In the genomic region with DNA sequence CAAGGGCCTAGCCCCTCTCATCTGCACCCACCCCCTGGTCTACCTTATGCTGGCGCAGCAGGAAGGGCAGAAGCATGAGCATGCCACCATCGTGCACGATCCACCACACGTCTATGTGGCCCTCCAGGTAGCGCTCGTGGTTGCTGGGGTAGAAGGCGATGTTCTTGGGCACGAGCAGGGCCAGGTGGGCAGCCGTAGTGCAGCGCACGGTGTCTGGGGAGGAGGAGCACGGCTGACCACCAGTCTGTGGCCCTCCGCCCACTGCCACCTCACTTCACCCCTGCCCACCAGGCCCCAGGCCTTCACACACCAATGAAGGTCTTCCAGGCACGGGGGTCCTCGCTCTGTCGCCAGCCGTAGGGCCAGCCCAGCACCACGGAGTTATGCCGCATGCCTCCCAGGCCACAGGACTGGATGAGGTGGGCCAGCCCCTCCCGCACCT, we compare ENCODE assay signal across 18 cellular contexts. TPM values are rescaled to one million over a fixed set of nuclear protein-coding genes. Genes with fewer than 3 reads are reported as not detected.
DNase-seq lines count a peak whose midpoint lies in the region; ATAC-seq and TF ChIP-seq lines count a peak whose summit lies in the region.
"Had no signal": no experiment of that assay in that cellular context is flagged by ENCODE, and none has a peak within 500 bp of the region (broad histone marks: within the 10 kb centered on the region; RNA-seq: fewer than 3 reads in every experiment).

No MANE protein-coding gene starts in this region.

- peak overlapping the region; percentile 80 for H3K27ac ChIP-seq in left ventricle myocardium inferior (replicated peaks)
- peak overlapping the region in 3 of 4 donors; percentile 13 to 84 (median 81) for H3K27ac ChIP-seq in esophagus muscularis mucosa (replicated peaks in 1 of 4)
- H3K27ac ChIP-seq in substantia nigra (ENCODE audit: low read depth, low read length, poor library complexity, severe bottlenecking) = peak overlapping the region; percentile 11
- H3K27ac ChIP-seq: C4-2B, GM23248 had no signal

- H3K36me3 ChIP-seq in left ventricle myocardium inferior = peaks cover 94% of the 10 kb centered on the region
- H3K36me3 ChIP-seq in esophagus muscularis mucosa = peaks cover 78 to 100% (median 95%) of the 10 kb centered on the region in 4 donors

- H3K9me3 ChIP-seq in left ventricle myocardium inferior (replicated peaks) = no peaks in the 10 kb centered on the region
- H3K9me3 ChIP-seq in esophagus muscularis mucosa = no peaks in the 10 kb centered on the region

- H3K27me3 ChIP-seq in left ventricle myocardium inferior (ENCODE audit: low read depth) = no peaks in the 10 kb centered on the region
- H3K27me3 ChIP-seq in esophagus muscularis mucosa = no peaks in the 10 kb centered on the region

- no peak for ATAC-seq in left ventricle myocardium superior
- ATAC-seq: HCT116, PC-3 had no signal

- DNase-seq in left ventricle myocardium inferior (no peak), left ventricle myocardium superior (no peak), esophagus muscularis mucosa (ENCODE audit: extremely low spot score) (no peak), substantia nigra (lab: John Stamatoyannopoulos, UW) (no peak), NCI-H1417 treated with DMSO at 0.1 percent for 48 hours (lab: John Stamatoyannopoulos, UW) (no peak), GM19240 (ENCODE audit: insufficient read length, low spot score) (no peak)
- DNase-seq: DMS 273 treated with DMSO at 0.1 percent for 48 hours, GDM1, GM23248, KG1, NCI-H1436 treated with DMSO at 0.1 percent for 48 hours, NCI-H2081 treated with DMSO at 0.1 percent for 48 hours, NCI-H510A, NCI-H774, PC-3 had no signal

- no peak for TF ChIP-seq CTCF in left ventricle myocardium inferior (IDR thresholded peaks at IDR 0.05; ENCODE audit: borderline replicate concordance)
- no peak for TF ChIP-seq CTCF in esophagus muscularis mucosa (IDR thresholded peaks at IDR 0.05)

- intact Hi-C loops in left ventricle myocardium inferior (cut with micrococcal nuclease) = no loop called here
- intact Hi-C loops in left ventricle myocardium superior (cut with micrococcal nuclease) = no loop called here
- intact Hi-C loops in esophagus muscularis mucosa (cut with DNase I) = no loop called here

- no peak for TF ChIP-seq POLR2A in esophagus muscularis mucosa (IDR thresholded peaks at IDR 0.05; ENCODE audit: low read depth)

- no peak overlapping the region for H3K4me3 ChIP-seq in left ventricle myocardium inferior
- H3K4me3 ChIP-seq in esophagus muscularis mucosa = no peak overlapping the region
- H3K4me3 ChIP-seq: GM23248 had no signal

- TF ChIP-seq EP300 in esophagus muscularis mucosa (IDR thresholded peaks at IDR 0.05) = no peak

- H3K4me1 ChIP-seq in left ventricle myocardium inferior = peaks cover 77% of the 10 kb centered on the region
- peaks cover 30 to 72% (median 55%) of the 10 kb centered on the region in 4 donors for H3K4me1 ChIP-seq in esophagus muscularis mucosa

- 94% methylated on average over 18 of the region's 20 CpGs for WGBS in esophagus muscularis mucosa

RNA-seq across cellular contexts. Expression of gene LCAT, which starts 2.2 kb away (rescaled TPM):
- 23.2 TPM for total RNA-seq in left ventricle myocardium inferior
- total RNA-seq in left ventricle myocardium superior = 21.9 TPM
- total RNA-seq in esophagus muscularis mucosa = 10 to 100 TPM; 13.9 to 43.1 (median 22.0) TPM

RNA-seq across cellular contexts. Expression of gene PSMB10, which starts 9.5 kb away (rescaled TPM):
- total RNA-seq in left ventricle myocardium inferior = 55.8 TPM
- total RNA-seq in left ventricle myocardium superior = 54.1 TPM
- total RNA-seq in esophagus muscularis mucosa = 10 to 100 TPM; 17.2 to 51.6 (median 36.1) TPM

RNA-seq across cellular contexts. Expression of gene CTRL, which starts 14.5 kb away (rescaled TPM):
- total RNA-seq in left ventricle myocardium inferior = 0.71 TPM
- total RNA-seq in left ventricle myocardium superior = 0.37 TPM
- 1 to 10 TPM in 1 of 4 donors, under 1 TPM in 2, not detected in 1; 0.80 to 1.1 (median 0.99) TPM for total RNA-seq in esophagus muscularis mucosa
- total RNA-seq: GM23248, M059J had no signal

RNA-seq across cellular contexts. Expression of gene SLC12A4, which starts 22.3 kb away (rescaled TPM):
- total RNA-seq in left ventricle myocardium inferior = 79.2 TPM
- 95.5 TPM for total RNA-seq in left ventricle myocardium superior
- total RNA-seq in esophagus muscularis mucosa = 100 to 1,000 TPM in 1 of 4 donors, 10 to 100 TPM in 3; 65.8 to 142 (median 81.3) TPM

RNA-seq across cellular contexts. Expression of gene DPEP3, which starts 34.1 kb away (rescaled TPM):
- total RNA-seq in left ventricle myocardium inferior (not detected), left ventricle myocardium superior (not detected), esophagus muscularis mucosa (under 1 TPM in 1 of 4 donors, not detected in 3; 0.17 TPM)
- total RNA-seq: GM23248, M059J, PC-3 had no signal

Comparison
In these comparisons a context has a peak if more than half of its experiments do, and no peak if none do; other contexts are left out.
1. H3K27ac ChIP-seq: peak in every context shown above with its lines; median percentile 81 in esophagus muscularis mucosa; 80 in left ventricle myocardium inferior; 11 in substantia nigra.